Comparison of ENCODE assay signal across 9 cellular contexts in the genomic region with DNA sequence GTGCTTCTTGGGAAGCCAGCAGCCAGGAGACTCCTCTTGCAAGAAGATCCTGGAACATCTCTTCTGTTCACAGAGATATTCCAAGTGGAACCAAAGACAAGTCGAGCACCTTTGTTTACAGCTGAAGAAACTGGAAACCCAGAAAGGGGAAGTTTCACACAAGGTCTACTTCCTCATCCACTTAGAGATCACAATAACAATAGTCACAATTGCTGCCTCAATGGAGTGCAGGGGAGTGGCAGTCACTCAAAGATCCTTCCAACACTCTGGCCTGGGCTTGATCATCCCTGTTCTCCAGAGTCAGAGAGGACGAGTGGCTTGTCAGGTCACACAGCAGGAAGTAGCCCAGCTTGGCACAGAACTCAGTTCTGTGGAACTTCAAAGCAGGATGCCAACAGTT. TPM values are rescaled to one million over a fixed set of nuclear protein-coding genes. Genes with fewer than 3 reads are reported as not detected.
DNase-seq lines count a peak whose midpoint lies in the region; ATAC-seq and TF ChIP-seq lines count a peak whose summit lies in the region.
"Had no signal": no experiment of that assay in that cellular context is flagged by ENCODE, and none has a peak within 500 bp of the region (broad histone marks: within the 10 kb centered on the region; RNA-seq: fewer than 3 reads in every experiment).

No MANE protein-coding gene starts in this region.

- no peak overlapping the region for H2BK120ac ChIP-seq in mesendoderm (ENCODE audit: low read depth, low read length)

- no peak overlapping the region for H3K56ac ChIP-seq in mesendoderm (ENCODE audit: low read length)

- H4K5ac ChIP-seq in mesendoderm (ENCODE audit: low read length), result no peak overlapping the region

- no peak overlapping the region for H3K23ac ChIP-seq in mesendoderm (ENCODE audit: low read length)

- no peaks in the 10 kb centered on the region for H3K36me3 ChIP-seq in MM.1S (replicated peaks; ENCODE audit: insufficient read depth, low read length)
- H3K36me3 ChIP-seq in mesendoderm (ENCODE audit: control insufficient read depth, insufficient read depth, low read length), result no peaks in the 10 kb centered on the region

- no peak overlapping the region for H3K9ac ChIP-seq in MM.1S (ENCODE audit: low read length)
- no peak overlapping the region for H3K9ac ChIP-seq in mesendoderm (ENCODE audit: low read length)

- no CpG with 5 or more reads among the region's 2 CpGs for WGBS in mesendoderm (ENCODE audit: extremely low coverage, insufficient coverage, low lambda C conversion rate)

- no peak overlapping the region for H2BK15ac ChIP-seq in mesendoderm (replicated peaks; ENCODE audit: low read depth)

- no peak for DNase-seq in MM.1S
- DNase-seq in germinal center (ENCODE audit: low spot score), result peak; percentile 47
- DNase-seq in NCI-H446 (lab: John Stamatoyannopoulos, UW), result no peak
- no peak for DNase-seq in mesendoderm
- DNase-seq in central memory CD4-positive, alpha-beta T cell, result no peak
- DNase-seq in activated CD4-positive, CD25-positive, alpha-beta regulatory T cell (lab: John Stamatoyannopoulos, UW), result no peak

- TF ChIP-seq POLR2A in GM18505 (IDR thresholded peaks at IDR 0.05; ENCODE audit: borderline replicate concordance, extremely low read depth, insufficient read depth, insufficient read length), result no peak

- no peak overlapping the region for H2AK5ac ChIP-seq in mesendoderm (ENCODE audit: low read length)

- peak overlapping the region; percentile 19; the same call in 1 of the 2 replicates for H3K4me2 ChIP-seq in MM.1S (ENCODE audit: low read depth, low read length)
- H3K4me2 ChIP-seq in mesendoderm (ENCODE audit: low read length), result no peak overlapping the region

- no peaks in the 10 kb centered on the region for H3K79me2 ChIP-seq in MM.1S (ENCODE audit: low read length)
- no peaks in the 10 kb centered on the region for H3K79me2 ChIP-seq in mesendoderm (ENCODE audit: control insufficient read depth, insufficient read depth, low read length)

- H3K4me3 ChIP-seq in MM.1S (ENCODE audit: low read length) (no peak overlapping the region), mesendoderm (ENCODE audit: low read length) (no peak overlapping the region)

- no peaks in the 10 kb centered on the region for H3K79me1 ChIP-seq in mesendoderm (ENCODE audit: low read length)

- H3K4me1 ChIP-seq in MM.1S (ENCODE audit: low read length) (peaks cover 4% of the 10 kb centered on the region), mesendoderm (ENCODE audit: control insufficient read depth, low read depth, low read length) (no peaks in the 10 kb centered on the region)

- H3K9me2 ChIP-seq in MM.1S (replicated peaks; ENCODE audit: insufficient read depth, low read length), result no peaks in the 10 kb centered on the region

- H3K27me3 ChIP-seq in MM.1S (replicated peaks; ENCODE audit: insufficient read depth, low read length), result no peaks in the 10 kb centered on the region
- H3K27me3 ChIP-seq in mesendoderm (ENCODE audit: insufficient read depth, low read length, poor library complexity), result no peaks in the 10 kb centered on the region

- TF ChIP-seq CTCF in MM.1S (IDR thresholded peaks at IDR 0.05; ENCODE audit: low read length), result no peak

- ATAC-seq in GM18505 (IDR thresholded peaks at IDR 0.05; ENCODE audit: unreplicated experiment) (peak; percentile 82), GM21786 (IDR thresholded peaks at IDR 0.05; ENCODE audit: unreplicated experiment) (peak; percentile 83)

- H3K27ac ChIP-seq in MM.1S (ENCODE audit: low read length) (no peak overlapping the region), mesendoderm (ENCODE audit: low read depth, low read length) (no peak overlapping the region)
- H3K27ac ChIP-seq: RWPE1 had no signal

- H2BK5ac ChIP-seq in mesendoderm (ENCODE audit: low read length), result no peak overlapping the region

- H3K18ac ChIP-seq in mesendoderm (ENCODE audit: low read length), result no peak overlapping the region

- H2AFZ ChIP-seq in MM.1S (ENCODE audit: low read length), result peak overlapping the region; percentile 71

- H3K9me3 ChIP-seq in MM.1S (replicated peaks; ENCODE audit: insufficient read depth, low read length), result no peaks in the 10 kb centered on the region

- H3K4ac ChIP-seq in mesendoderm (ENCODE audit: low read depth, low read length), result no peak overlapping the region

- no peaks in the 10 kb centered on the region for H4K20me1 ChIP-seq in MM.1S (ENCODE audit: insufficient read depth, low read length)

- no peaks in the 10 kb centered on the region for H3F3A ChIP-seq in MM.1S (ENCODE audit: insufficient read depth, low read length)

- H4K8ac ChIP-seq in mesendoderm (ENCODE audit: low read depth, low read length), result no peak overlapping the region

RNA-seq across cellular contexts. Expression of gene SIAH1, which starts 46.9 kb away (rescaled TPM):
- 35.5 TPM for polyA plus RNA-seq in mesendoderm (2013, experiment 1 of 2)
- 34.9 TPM for polyA plus RNA-seq in mesendoderm (2013, experiment 2 of 2)
